ENCODE assay signal across 20 cellular contexts in the genomic region with DNA sequence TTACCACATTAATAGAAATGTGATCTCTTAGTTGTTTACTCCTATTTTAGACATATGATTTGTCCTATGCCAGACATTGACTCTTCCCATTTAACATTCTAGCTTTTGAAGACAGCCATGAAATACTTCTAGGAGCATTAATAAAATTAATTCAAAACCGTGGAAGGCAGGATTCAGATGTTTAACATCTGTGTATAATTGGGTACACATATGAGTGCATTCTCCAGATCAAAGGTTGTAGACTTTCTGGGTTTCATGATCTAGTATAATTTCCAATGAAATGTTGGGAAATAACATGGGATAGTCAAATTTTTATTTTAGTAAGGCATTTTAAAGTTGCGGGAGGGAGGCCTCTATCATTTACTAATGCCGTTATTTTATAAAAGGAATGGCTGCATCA. TPM values are rescaled to one million over a fixed set of nuclear protein-coding genes. Genes with fewer than 3 reads are reported as not detected.
"Had no signal": no experiment of that assay in that cellular context is flagged by ENCODE, and none has a peak within 500 bp of the region (broad histone marks: within the 10 kb centered on the region; RNA-seq: fewer than 3 reads in every experiment).

No MANE protein-coding gene starts in this region.

- DNase-seq: KBM-7, MV-4-11, NCI-H1048, NCI-H1105, NCI-H1417, NCI-H1436 treated with DMSO at 0.1 percent for 48 hours, NCI-H1694, NCI-H187 treated with DMSO at 0.1 percent for 48 hours, NCI-H2029 treated with DMSO at 0.1 percent for 48 hours, NCI-H2171 treated with DMSO at 0.1 percent for 48 hours, NCI-H524, NCI-H526 treated with DMSO at 0.1 percent for 48 hours, NCI-H748 treated with DMSO at 0.1 percent for 48 hours, SHP77, SK-N-SH, SW 1271 had no signal

- H3K27ac ChIP-seq: HL-60, RWPE1 had no signal

- H3K4me2 ChIP-seq: SK-N-SH had no signal

- H3K9me3 ChIP-seq: SK-N-SH had no signal

- H3K9ac ChIP-seq: SK-N-SH had no signal

RNA-seq across cellular contexts. Expression of a gene that starts 35.2 kb away (rescaled TPM):
- total RNA-seq: MCF 10A, NCI-H460 had no signal
